In genomic region chr2:47346-48218, GRCh38 we compare ENCODE assay signal across 8 cellular contexts. TPM values are rescaled to one million over a fixed set of nuclear protein-coding genes. Genes with fewer than 3 reads are reported as not detected.
A peak's percentile ranks its signal among the peaks of the same experiment; 100 is the strongest.
DNase-seq lines count a peak whose midpoint lies in the region; ATAC-seq and TF ChIP-seq lines count a peak whose summit lies in the region.

No MANE protein-coding gene starts in this region.

- BruUV-seq in Calu3 (replicated peaks; lab: Mats Ljungman, UMichigan), result TSS peak; percentile 98

- H2AFZ ChIP-seq in hepatocyte (peak overlapping the region; percentile 44), trophoblast cell (ENCODE audit: insufficient read depth, low read length, poor library complexity) (no peak overlapping the region)

- intact Hi-C loops in Calu3 (cut with micrococcal nuclease; ENCODE audit: unreplicated experiment), result loop anchor here (1.0 kb wide), 1 partner anchor 23 kb away; no protein-coding TSS in a partner anchor
- intact Hi-C loops in activated CD8-positive, alpha-beta T cell treated with anti-CD3 and anti-CD28 coated beads for 36 hours (cut with micrococcal nuclease), result no loop called here

- H3K27me3 Mint-ChIP-seq in Calu3 (ENCODE audit: unreplicated experiment), result no peaks in the 10 kb centered on the region
- peaks cover 37% of the 10 kb centered on the region for H3K27me3 Mint-ChIP-seq in activated CD8-positive, alpha-beta T cell treated with anti-CD3 and anti-CD28 coated beads for 36 hours

- H3K4me2 ChIP-seq in hepatocyte (peak overlapping the region; percentile 89), trophoblast cell (ENCODE audit: low read length) (peak overlapping the region; percentile 89)

- H3K79me1 ChIP-seq in trophoblast cell (ENCODE audit: low read length), result peaks cover 2% of the 10 kb centered on the region

- H3K9me3 ChIP-seq in hepatocyte (ENCODE audit: low read depth), result no peaks in the 10 kb centered on the region
- H3K9me3 ChIP-seq in trophoblast cell (ENCODE audit: insufficient read depth, low read depth, low read length), result peaks cover 2% of the 10 kb centered on the region

- no peak overlapping the region for H3K4ac ChIP-seq in trophoblast cell (ENCODE audit: low read depth, low read length)

- DNase-seq in Calu3 (peak; percentile 38), hepatocyte (ENCODE audit: low spot score) (peak; percentile 36), trophoblast cell (no peak), anterior cingulate cortex (lab: John Stamatoyannopoulos, UW) (no peak), NCI-H524 treated with DMSO at 0.1 percent for 48 hours (lab: John Stamatoyannopoulos, UW) (no peak), SW480 (ENCODE audit: low spot score) (no peak)
- DNase-seq in activated CD8-positive, alpha-beta T cell treated with anti-CD3 and anti-CD28 coated beads for 36 hours, result no peak

- peaks cover 35% of the 10 kb centered on the region for H3K4me1 Mint-ChIP-seq in Calu3 (ENCODE audit: low read depth, unreplicated experiment)
- peaks cover 14% of the 10 kb centered on the region for H3K4me1 Mint-ChIP-seq in activated CD8-positive, alpha-beta T cell treated with anti-CD3 and anti-CD28 coated beads for 36 hours (ENCODE audit: low read depth)

- H3K27me3 ChIP-seq in hepatocyte (peaks cover 22% of the 10 kb centered on the region), trophoblast cell (ENCODE audit: insufficient read depth, low read length) (peaks cover 18% of the 10 kb centered on the region)

- H3K23ac ChIP-seq in trophoblast cell (ENCODE audit: low read length), result no peak overlapping the region

- POLR2A ChIA-PET in activated CD8-positive, alpha-beta T cell treated with anti-CD3 and anti-CD28 coated beads for 36 hours (lab: Charles Lee), result no interaction called here

- no peak overlapping the region for H4K12ac ChIP-seq in trophoblast cell (ENCODE audit: low read depth, low read length)

- H3K4me1 ChIP-seq in hepatocyte (ENCODE audit: insufficient read depth), result peaks cover 20% of the 10 kb centered on the region
- peaks cover 7 to 10% of the 10 kb centered on the region in 2 experiments for H3K4me1 ChIP-seq in trophoblast cell (ENCODE audit: control insufficient read depth in 1 of 2, insufficient read depth in 2 of 2, low read length in 2 of 2)

- no peak overlapping the region for H4K91ac ChIP-seq in trophoblast cell (ENCODE audit: low read depth, low read length)

- no peak overlapping the region for H3K9ac ChIP-seq in trophoblast cell (ENCODE audit: low read length)

- H4K20me1 ChIP-seq in hepatocyte (ENCODE audit: insufficient read depth, poor library complexity, severe bottlenecking), result peaks cover 7% of the 10 kb centered on the region

- H3K79me2 ChIP-seq in hepatocyte, result peaks cover 11% of the 10 kb centered on the region
- peaks cover 3% of the 10 kb centered on the region for H3K79me2 ChIP-seq in trophoblast cell (ENCODE audit: control insufficient read depth, insufficient read depth, low read length, poor library complexity)

- no peak overlapping the region for H2BK5ac ChIP-seq in trophoblast cell (ENCODE audit: low read depth, low read length, poor library complexity)

- CTCF ChIA-PET in Calu3 (lab: Charles Lee), result interaction anchor here (1.0 to 1.3 kb wide), 4 partner anchors 14 to 95 kb away, joined by 3 to 4 read pairs (median 4); no protein-coding TSS in a partner anchor
- CTCF ChIA-PET in activated CD8-positive, alpha-beta T cell treated with anti-CD3 and anti-CD28 coated beads for 36 hours (lab: Charles Lee), result no interaction called here

- H2AK5ac ChIP-seq in trophoblast cell (ENCODE audit: low read length), result no peak overlapping the region

- H3K4me3 Mint-ChIP-seq in Calu3 (ENCODE audit: low read depth, unreplicated experiment), result peak overlapping the region; percentile 76
- peak overlapping the region; percentile 69 for H3K4me3 Mint-ChIP-seq in activated CD8-positive, alpha-beta T cell treated with anti-CD3 and anti-CD28 coated beads for 36 hours

- no peak for TF ChIP-seq CTCF in Calu3 (IDR thresholded peaks at IDR 0.05; ENCODE audit: unreplicated experiment)
- no peak for TF ChIP-seq CTCF in activated CD8-positive, alpha-beta T cell treated with anti-CD3 and anti-CD28 coated beads for 36 hours (IDR thresholded peaks at IDR 0.05)
- no peak for TF ChIP-seq CTCF in hepatocyte (IDR thresholded peaks at IDR 0.05; ENCODE audit: poor library complexity)

- H3K9me3 Mint-ChIP-seq in Calu3 (ENCODE audit: low read depth, unreplicated experiment), result no peaks in the 10 kb centered on the region
- no peaks in the 10 kb centered on the region for H3K9me3 Mint-ChIP-seq in activated CD8-positive, alpha-beta T cell treated with anti-CD3 and anti-CD28 coated beads for 36 hours

- H3K18ac ChIP-seq in trophoblast cell (ENCODE audit: low read length), result no peak overlapping the region

- H3K9me2 ChIP-seq in hepatocyte (replicated peaks; ENCODE audit: insufficient read depth), result no peaks in the 10 kb centered on the region

- H3K4me3 ChIP-seq in hepatocyte (no peak overlapping the region), trophoblast cell (ENCODE audit: low read depth, low read length) (no peak overlapping the region)

- WGBS in hepatocyte (ENCODE audit: low lambda C conversion rate, missing lambda C conversion rate), result 58% methylated on average over 19 of the region's 19 CpGs
- WGBS in trophoblast cell (ENCODE audit: extremely low coverage, insufficient coverage, insufficient read length), result 100% methylated on average over 1 of the region's 19 CpGs

- no peaks in the 10 kb centered on the region for H3K36me3 ChIP-seq in hepatocyte (replicated peaks; ENCODE audit: insufficient read depth, low read depth)
- H3K36me3 ChIP-seq in trophoblast cell (ENCODE audit: control insufficient read depth in 1 of 2, insufficient read depth in 2 of 2, low read length in 2 of 2), result no peaks in the 10 kb centered on the region

- peak overlapping the region; percentile 95 for H3K27ac ChIP-seq in hepatocyte
- H3K27ac ChIP-seq in trophoblast cell (ENCODE audit: low read depth, low read length), result no peak overlapping the region

- H3K14ac ChIP-seq in trophoblast cell (ENCODE audit: low read length), result no peak overlapping the region

- ATAC-seq in activated CD8-positive, alpha-beta T cell treated with anti-CD3 and anti-CD28 coated beads for 36 hours, result no peak
- ATAC-seq in HG03378 (IDR thresholded peaks at IDR 0.05; ENCODE audit: unreplicated experiment), result no peak

- no peak overlapping the region for H2BK12ac ChIP-seq in trophoblast cell (ENCODE audit: low read length)

- H3K27ac Mint-ChIP-seq in Calu3 (ENCODE audit: unreplicated experiment), result peak overlapping the region; percentile 95
- H3K27ac Mint-ChIP-seq in activated CD8-positive, alpha-beta T cell treated with anti-CD3 and anti-CD28 coated beads for 36 hours, result no peak overlapping the region

- no peak overlapping the region for H2BK120ac ChIP-seq in trophoblast cell (ENCODE audit: insufficient read depth, low read length, poor library complexity)

- H4K8ac ChIP-seq in trophoblast cell (ENCODE audit: low read depth, low read length), result no peak overlapping the region

- H3K36me3 Mint-ChIP-seq in Calu3 (ENCODE audit: insufficient read depth, unreplicated experiment), result peaks cover 49% of the 10 kb centered on the region
- H3K36me3 Mint-ChIP-seq in activated CD8-positive, alpha-beta T cell treated with anti-CD3 and anti-CD28 coated beads for 36 hours (ENCODE audit: low read depth), result no peaks in the 10 kb centered on the region

RNA-seq across cellular contexts. Expression of gene FAM110C, which starts 1.3 kb away (rescaled TPM):
- total RNA-seq in Calu3 (2022) (17.9 and 20.6 TPM in 2 replicates), hepatocyte (10.2 and 11.2 TPM in 2 replicates)
- under 1 TPM; 0.79 to 0.96 TPM for total RNA-seq in activated CD8-positive, alpha-beta T cell treated with anti-CD3 and anti-CD28 coated beads for 36 hours
- 6.6 and 10.1 TPM in 2 replicates for polyA plus RNA-seq in hepatocyte
- polyA plus RNA-seq in trophoblast cell (2013), result 0.94 and 1.2 TPM in 2 replicates

Comparison
In these comparisons a context has a peak if more than half of its experiments do, and no peak if none do; other contexts are left out.
1. DNase-seq: peak in Calu3 (single experiment) and hepatocyte (single experiment); none in activated CD8-positive, alpha-beta T cell treated with anti-CD3 and anti-CD28 coated beads for 36 hours (single experiment), trophoblast cell (0 of 2), anterior cingulate cortex (0 of 58), NCI-H524 treated with DMSO at 0.1 percent for 48 hours (single experiment) and SW480 (single experiment).